8 cellular contexts compared by ENCODE assay signal in the genomic region with DNA sequence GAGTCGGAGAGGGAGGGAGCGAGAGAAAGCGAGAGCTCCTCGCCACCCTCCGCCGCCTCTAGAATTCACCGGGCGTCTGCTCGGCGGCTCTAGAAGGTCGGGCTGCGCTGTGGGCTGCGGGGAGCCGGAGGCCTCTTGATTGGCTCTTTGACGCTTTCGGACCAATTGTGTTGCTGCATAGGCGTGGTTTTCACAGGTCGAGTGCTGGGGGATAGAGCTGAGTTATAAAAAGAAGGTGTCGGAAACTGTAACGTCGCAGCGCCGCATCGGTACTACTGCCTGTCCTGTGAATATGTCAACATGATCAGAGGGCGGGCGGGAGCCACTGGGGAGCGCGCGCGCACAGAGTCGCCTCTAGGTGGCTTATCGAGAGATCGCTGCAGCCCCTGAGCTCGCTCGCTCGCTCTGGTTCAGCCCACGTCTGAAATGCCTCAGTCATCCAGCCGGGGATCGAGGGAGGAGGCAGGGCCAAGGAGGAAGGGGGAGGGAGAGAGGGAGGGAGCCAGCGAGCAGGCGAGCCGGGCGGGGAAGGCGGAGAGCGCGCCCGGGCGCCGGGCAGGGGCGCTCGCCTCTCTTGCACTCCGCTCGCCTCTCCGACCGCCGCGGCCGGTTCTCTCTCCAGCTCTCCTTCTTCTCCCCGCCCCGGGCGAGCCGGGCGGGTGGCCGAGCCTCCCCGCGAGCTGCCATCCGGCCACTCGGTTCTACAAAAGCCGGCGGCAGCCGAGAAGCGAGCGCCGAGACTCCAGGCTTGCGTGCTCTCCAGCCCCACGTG. TPM values are rescaled to one million over a fixed set of nuclear protein-coding genes. Genes with fewer than 3 reads are reported as not detected.
DNase-seq lines count a peak whose midpoint lies in the region; ATAC-seq lines count a peak whose summit lies in the region.

A gene (minus strand): TSS at position 78 of the 772 bp plus-strand sequence. CDS start 975 bp downstream, outside the sequence.

- peak within 1 kb of the TSS; percentile 81 to 94 (median 90) for H3K4me3 Mint-ChIP-seq in naive thymus-derived CD4-positive, alpha-beta T cell

- peak within 1 kb of the TSS in 6 of 9 donors; percentile 1 to 85 (median 65) for H3K27ac Mint-ChIP-seq in naive thymus-derived CD4-positive, alpha-beta T cell

- H3K36me3 Mint-ChIP-seq in naive thymus-derived CD4-positive, alpha-beta T cell, result peaks cover 0 to 13% (median 8%) of the 10 kb centered on the region in 5 donors

- H3K36me3 ChIP-seq in naive thymus-derived CD4-positive, alpha-beta T cell (ENCODE audit: control insufficient read depth in 2 of 3, insufficient read depth in 3 of 3, low read length in 3 of 3), result no peaks in the 10 kb centered on the region

- peak; percentile 62 for ATAC-seq in HG03432 (IDR thresholded peaks at IDR 0.05; ENCODE audit: unreplicated experiment)
- peak; percentile 67 for ATAC-seq in naive thymus-derived CD4-positive, alpha-beta T cell
- ATAC-seq in HG02884 (IDR thresholded peaks at IDR 0.05; ENCODE audit: unreplicated experiment), result no peak

- peak within 1 kb of the TSS; percentile 50 for H3K4me3 ChIP-seq in naive thymus-derived CD4-positive, alpha-beta T cell (ENCODE audit: low read length)

- H3K4me1 Mint-ChIP-seq in naive thymus-derived CD4-positive, alpha-beta T cell, result peaks cover 13 to 54% (median 37%) of the 10 kb centered on the region in 7 donors

- H3K9me3 Mint-ChIP-seq in naive thymus-derived CD4-positive, alpha-beta T cell, result peaks cover 2 to 34% (median 16%) of the 10 kb centered on the region in 11 donors

- intact Hi-C loops in naive thymus-derived CD4-positive, alpha-beta T cell (cut with micrococcal nuclease), result loop anchor here in 1 of 2 donors (5.0 to 10.0 kb wide), 2 partner anchors 239 to 282 kb away; no protein-coding TSS in a partner anchor

- CTCF ChIA-PET in naive thymus-derived CD4-positive, alpha-beta T cell (lab: Charles Lee), result no interaction called here

- POLR2A ChIA-PET in naive thymus-derived CD4-positive, alpha-beta T cell (lab: Charles Lee), result no interaction called here

- peaks cover 85 to 95% (median 91%) of the 10 kb centered on the region in 5 donors for H3K27me3 Mint-ChIP-seq in naive thymus-derived CD4-positive, alpha-beta T cell

- DNase-seq in Ammon's horn (ENCODE audit: low spot score) (peak; percentile 78), NOMO-1 (lab: John Stamatoyannopoulos, UW; ENCODE audit: unreplicated experiment in 2 of 2) (peak; percentile 93 to 97), fibroblast of the conjunctiva (ENCODE audit: low read depth) (peak; percentile 99), stromal cell of bone marrow (ENCODE audit: low read depth) (peak; percentile 98)
- peak; percentile 40 for DNase-seq in activated naive CD4-positive, alpha-beta T cell treated with Interleukin-2 at 50 U/mL for 16 hours
- DNase-seq in naive thymus-derived CD4-positive, alpha-beta T cell, result peak in 7 of 9 donors; percentile 24 to 58 (median 32)

- no peak within 1 kb of the TSS for H3K27ac ChIP-seq in naive thymus-derived CD4-positive, alpha-beta T cell (ENCODE audit: low read depth, low read length)

- peaks cover 0 to 3% (median 0%) of the 10 kb centered on the region in 3 experiments for H3K9me3 ChIP-seq in naive thymus-derived CD4-positive, alpha-beta T cell (ENCODE audit: control insufficient read depth in 2 of 3, low read length in 3 of 3)

- peaks cover 0 to 8% of the 10 kb centered on the region in 2 donors for H3K4me1 ChIP-seq in naive thymus-derived CD4-positive, alpha-beta T cell (ENCODE audit: control insufficient read depth in 2 of 2, insufficient read depth in 2 of 2, low read length in 2 of 2)

- peaks cover 0 to 36% of the 10 kb centered on the region in 2 donors for H3K27me3 ChIP-seq in naive thymus-derived CD4-positive, alpha-beta T cell (ENCODE audit: control insufficient read depth in 2 of 2, insufficient read depth in 2 of 2, low read length in 2 of 2)

RNA-seq across cellular contexts. Expression of the gene that starts here (rescaled TPM):
- not detected for total RNA-seq in naive thymus-derived CD4-positive, alpha-beta T cell
- polyA plus RNA-seq in naive thymus-derived CD4-positive, alpha-beta T cell, result not detected

Comparison
In these comparisons a context has a peak if more than half of its experiments do, and no peak if none do; other contexts are left out.
1. Peak in DNase-seq, ATAC-seq and H3K4me3 ChIP-seq in naive thymus-derived CD4-positive, alpha-beta T cell; RNA of the gene not detected or under 1 TPM.
2. DNase-seq: peak in every context shown above with its lines; median percentile 99 in fibroblast of the conjunctiva; 98 in stromal cell of bone marrow; 95 in NOMO-1; 78 in Ammon's horn; 40 in activated naive CD4-positive, alpha-beta T cell treated with Interleukin-2 at 50 U/mL for 16 hours; 32 in naive thymus-derived CD4-positive, alpha-beta T cell.